In the genomic region with DNA sequence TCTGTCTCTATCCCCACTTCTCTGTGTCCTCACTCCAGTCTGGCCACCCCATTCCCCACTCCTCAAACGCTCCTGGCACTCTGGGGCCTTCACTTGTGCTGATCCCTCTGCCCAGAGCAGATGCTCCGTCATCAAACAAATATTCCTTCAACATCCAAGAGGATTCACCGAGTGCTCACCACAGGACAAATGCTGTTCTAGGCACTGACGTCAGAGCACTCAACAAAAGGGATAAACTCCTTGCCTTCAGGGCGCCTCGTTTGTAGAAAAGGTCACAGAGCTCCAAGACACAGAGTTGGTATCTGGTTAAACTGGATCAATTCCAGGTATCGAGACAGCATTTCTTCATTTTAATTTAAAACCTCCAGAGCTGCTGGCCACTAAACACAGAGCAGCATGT, we compare ENCODE assay signal across 1 cellular context.
TF ChIP-seq lines count a peak whose summit lies in the region.

No MANE protein-coding gene starts in this region.

TF ChIP-seq in WTC11, 78 proteins besides CTCF, POLR2A, EP300 and RAD21 (continued from another document):
- TF ChIP-seq, protein P1, sequence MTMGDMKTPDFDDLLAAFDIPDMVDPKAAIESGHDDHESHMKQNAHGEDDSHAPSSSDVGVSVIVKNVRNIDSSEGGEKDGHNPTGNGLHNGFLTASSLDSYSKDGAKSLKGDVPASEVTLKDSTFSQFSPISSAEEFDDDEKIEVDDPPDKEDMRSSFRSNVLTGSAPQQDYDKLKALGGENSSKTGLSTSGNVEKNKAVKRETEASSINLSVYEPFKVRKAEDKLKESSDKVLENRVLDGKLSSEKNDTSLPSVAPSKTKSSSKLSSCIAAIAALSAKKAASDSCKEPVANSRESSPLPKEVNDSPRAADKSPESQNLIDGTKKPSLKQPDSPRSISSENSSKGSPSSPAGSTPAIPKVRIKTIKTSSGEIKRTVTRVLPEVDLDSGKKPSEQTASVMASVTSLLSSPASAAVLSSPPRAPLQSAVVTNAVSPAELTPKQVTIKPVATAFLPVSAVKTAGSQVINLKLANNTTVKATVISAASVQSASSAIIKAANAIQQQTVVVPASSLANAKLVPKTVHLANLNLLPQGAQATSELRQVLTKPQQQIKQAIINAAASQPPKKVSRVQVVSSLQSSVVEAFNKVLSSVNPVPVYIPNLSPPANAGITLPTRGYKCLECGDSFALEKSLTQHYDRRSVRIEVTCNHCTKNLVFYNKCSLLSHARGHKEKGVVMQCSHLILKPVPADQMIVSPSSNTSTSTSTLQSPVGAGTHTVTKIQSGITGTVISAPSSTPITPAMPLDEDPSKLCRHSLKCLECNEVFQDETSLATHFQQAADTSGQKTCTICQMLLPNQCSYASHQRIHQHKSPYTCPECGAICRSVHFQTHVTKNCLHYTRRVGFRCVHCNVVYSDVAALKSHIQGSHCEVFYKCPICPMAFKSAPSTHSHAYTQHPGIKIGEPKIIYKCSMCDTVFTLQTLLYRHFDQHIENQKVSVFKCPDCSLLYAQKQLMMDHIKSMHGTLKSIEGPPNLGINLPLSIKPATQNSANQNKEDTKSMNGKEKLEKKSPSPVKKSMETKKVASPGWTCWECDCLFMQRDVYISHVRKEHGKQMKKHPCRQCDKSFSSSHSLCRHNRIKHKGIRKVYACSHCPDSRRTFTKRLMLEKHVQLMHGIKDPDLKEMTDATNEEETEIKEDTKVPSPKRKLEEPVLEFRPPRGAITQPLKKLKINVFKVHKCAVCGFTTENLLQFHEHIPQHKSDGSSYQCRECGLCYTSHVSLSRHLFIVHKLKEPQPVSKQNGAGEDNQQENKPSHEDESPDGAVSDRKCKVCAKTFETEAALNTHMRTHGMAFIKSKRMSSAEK (CRISPR knock-in tag; IDR thresholded peaks at IDR 0.05; ENCODE audit: borderline replicate concordance): no peak
- TF ChIP-seq ATF6 (CRISPR knock-in tag; IDR thresholded peaks at IDR 0.05): no peak
- no peak for TF ChIP-seq ZNF219 (CRISPR knock-in tag; IDR thresholded peaks at IDR 0.05; ENCODE audit: borderline replicate concordance)
- no peak for TF ChIP-seq PRRX2 (CRISPR knock-in tag; IDR thresholded peaks at IDR 0.05)
- TF ChIP-seq TEAD4 (CRISPR knock-in tag; IDR thresholded peaks at IDR 0.05): no peak
- no peak for TF ChIP-seq STAT6 (CRISPR knock-in tag; conservative IDR thresholded peaks at IDR 0.05; ENCODE audit: low read depth)
- TF ChIP-seq ERG (CRISPR knock-in tag; IDR thresholded peaks at IDR 0.05): no peak
